35 cellular contexts compared by ENCODE assay signal in the genomic region with DNA sequence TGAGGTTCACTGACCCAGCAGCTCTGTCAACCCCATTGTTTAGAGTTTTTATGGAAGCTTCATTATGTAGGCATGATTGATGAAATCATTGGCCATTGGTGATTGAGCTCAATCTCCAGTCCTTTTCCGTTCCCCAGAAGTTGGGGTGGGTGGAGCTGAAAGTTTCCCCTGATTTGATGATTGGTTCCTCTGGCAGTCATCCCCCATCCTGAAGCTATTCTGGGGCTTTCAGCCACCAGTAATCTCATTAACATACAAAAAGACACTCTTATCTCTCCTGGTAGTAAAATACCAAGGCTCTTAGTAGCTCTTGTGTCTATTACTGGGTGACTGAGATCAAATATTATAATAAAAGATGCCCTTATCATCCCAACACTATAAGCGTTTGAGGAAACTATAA.
"Had no signal": no experiment of that assay in that cellular context is flagged by ENCODE, and none has a peak within 500 bp of the region (broad histone marks: within the 10 kb centered on the region; RNA-seq: fewer than 3 reads in every experiment).

No MANE protein-coding gene starts in this region.

- H3K36me3 ChIP-seq: ascending aorta, MG63, SJSA1 had no signal

- H3K27me3 Mint-ChIP-seq: activated CD4-positive, alpha-beta T cell treated with anti-CD3 and anti-CD28 coated beads for 36 hours; activated CD4-positive, alpha-beta T cell treated with anti-CD3 and anti-CD28 coated beads, Interleukin-2, amount 10 ng/mL, durations not matched to agents 7 days and 5 days; activated naive CD4-positive, alpha-beta T cell treated with anti-CD3 and anti-CD28 coated beads, Interleukin-2, amount 50 U/mL, for 24 hours; activated naive CD8-positive, alpha-beta T cell treated with anti-CD3 and anti-CD28 coated beads, Interleukin-2, amount 10 ng/mL, durations not matched to agents 7 days and 5 days; activated T-cell treated with anti-CD3 and anti-CD28 coated beads, Interleukin-2, amount 50 U/mL, for 24 hours had no signal

- H3K4me1 ChIP-seq: ascending aorta had no signal

- H3K4me3 ChIP-seq: ascending aorta, cardiac muscle cell, K562, MG63, SJSA1 had no signal

- H3K27ac Mint-ChIP-seq: activated CD4-positive, alpha-beta T cell treated with anti-CD3 and anti-CD28 coated beads for 36 hours; activated CD4-positive, alpha-beta T cell treated with anti-CD3 and anti-CD28 coated beads, Interleukin-2, amount 10 ng/mL, durations not matched to agents 7 days and 5 days; activated CD8-positive, alpha-beta T cell treated with anti-CD3 and anti-CD28 coated beads, Interleukin-2, amount 10 ng/mL, durations not matched to agents 7 days and 5 days; activated naive CD4-positive, alpha-beta T cell treated with anti-CD3 and anti-CD28 coated beads, Interleukin-2, amount 50 U/mL, for 24 hours; activated naive CD8-positive, alpha-beta T cell treated with anti-CD3 and anti-CD28 coated beads, Interleukin-2, amount 10 ng/mL, durations not matched to agents 7 days and 5 days; activated T-cell treated with anti-CD3 and anti-CD28 coated beads, Interleukin-2, amount 50 U/mL, for 24 hours; activated T-helper 2 cell treated with anti-CD3 and anti-CD28 coated beads, Interferon-gamma antibody, Interleukin-2, Interleukin-4, amounts not matched to agents 10 μg/mL and 5 μg/mL and 100 μg/mL, durations not matched to agents 14 hours and 24 hours and 36 hours; T-helper 1 cell treated with Interleukin-12 subunit alpha and Interleukin-12 subunit beta and Interleukin-4 antibody, amounts not matched to agents 30 μg/mL and 1 μg/mL, for 36 hours; T-helper 2 cell treated with Interferon-gamma antibody and Interleukin-4, amounts not matched to agents 5 μg/mL and 100 μg/mL, for 36 hours had no signal

- H3K9ac ChIP-seq: SK-N-SH had no signal

- ATAC-seq: activated CD4-positive, alpha-beta T cell treated with anti-CD3 and anti-CD28 coated beads for 36 hours; activated CD4-positive, CD25-positive, alpha-beta regulatory T cell treated with anti-CD3 and anti-CD28 coated beads, Interleukin-2, amount 50 U/mL, for 24 hours; activated CD8-positive, alpha-beta T cell treated with anti-CD3 and anti-CD28 coated beads, Interleukin-2, amount 10 ng/mL, durations not matched to agents 7 days and 5 days; K562; Panc1 had no signal

- H3K4me3 Mint-ChIP-seq: activated CD4-positive, alpha-beta T cell treated with anti-CD3 and anti-CD28 coated beads for 36 hours; activated CD4-positive, alpha-beta T cell treated with anti-CD3 and anti-CD28 coated beads, Interleukin-2, amount 10 ng/mL, durations not matched to agents 7 days and 5 days; activated CD8-positive, alpha-beta T cell treated with anti-CD3 and anti-CD28 coated beads, Interleukin-2, amount 10 ng/mL, durations not matched to agents 7 days and 5 days; activated naive CD4-positive, alpha-beta T cell treated with anti-CD3 and anti-CD28 coated beads, Interleukin-2, amount 50 U/mL, for 24 hours; activated naive CD8-positive, alpha-beta T cell treated with anti-CD3 and anti-CD28 coated beads, Interleukin-2, amount 10 ng/mL, durations not matched to agents 7 days and 5 days; activated T-cell treated with anti-CD3 and anti-CD28 coated beads, Interleukin-2, amount 50 U/mL, for 24 hours; T-helper 1 cell treated with Interleukin-12 subunit alpha and Interleukin-12 subunit beta and Interleukin-4 antibody, amounts not matched to agents 30 μg/mL and 1 μg/mL, for 36 hours; T-helper 2 cell treated with Interferon-gamma antibody and Interleukin-4, amounts not matched to agents 5 μg/mL and 100 μg/mL, for 36 hours had no signal

- H3K27ac ChIP-seq: ascending aorta, cardiac muscle cell, SJSA1 had no signal

- H3K4me2 ChIP-seq: SK-N-SH had no signal

- H3K27me3 ChIP-seq: ascending aorta, cardiac muscle cell, MG63, SJSA1 had no signal

- H3K9me3 ChIP-seq: ascending aorta, SJSA1, SK-N-SH had no signal

- DNase-seq: activated CD4-positive, alpha-beta T cell treated with anti-CD3 and anti-CD28 coated beads for 36 hours; activated CD4-positive, alpha-beta T cell treated with anti-CD3 and anti-CD28 coated beads, Interleukin-2, amount 10 ng/mL, durations not matched to agents 7 days and 5 days; activated CD4-positive, alpha-beta T cell treated with anti-CD3 and anti-CD28 coated beads, Interleukin-2, amount 50 U/mL, for 48 hours; activated CD8-positive, alpha-beta T cell treated with anti-CD3 and anti-CD28 coated beads, Interleukin-2, amount 10 ng/mL, durations not matched to agents 7 days and 5 days; activated gamma-delta T cell; activated naive CD4-positive, alpha-beta T cell treated with Interleukin-2 at 50 U/mL for 16 hours; activated naive CD8-positive, alpha-beta T cell treated with anti-CD3 and anti-CD28 coated beads, Interleukin-2, amount 10 ng/mL, durations not matched to agents 7 days and 5 days; activated T-cell treated with anti-CD3 and anti-CD28 coated beads, Interleukin-2, amount 50 U/mL, for 24 hours; amygdala; cerebellar nuclear complex; Kasumi-1; MG63; NCI-H1092; NCI-H1436 treated with DMSO at 0.1 percent for 48 hours; NCI-H187; NCI-H2029 treated with DMSO at 0.1 percent for 48 hours; NCI-H2107; NCI-H2171; NCI-H446; NCI-H510A treated with DMSO at 0.1 percent for 48 hours; NCI-H526 treated with DMSO at 0.1 percent for 48 hours; NCI-H774; NK-92 treated with Interleukin-12 subunit alpha and Interleukin-12 subunit beta, amount 100 ng/mL, for 24 hours; SHP77 treated with DMSO at 0.1 percent for 48 hours; SK-N-SH had no signal

- H3K9me3 Mint-ChIP-seq: activated naive CD4-positive, alpha-beta T cell treated with anti-CD3 and anti-CD28 coated beads, Interleukin-2, amount 50 U/mL, for 24 hours; activated T-helper 2 cell treated with anti-CD3 and anti-CD28 coated beads, Interferon-gamma antibody, Interleukin-2, Interleukin-4, amounts not matched to agents 10 μg/mL and 5 μg/mL and 100 μg/mL, durations not matched to agents 14 hours and 24 hours and 36 hours; T-helper 1 cell treated with Interleukin-12 subunit alpha and Interleukin-12 subunit beta and Interleukin-4 antibody, amounts not matched to agents 30 μg/mL and 1 μg/mL, for 36 hours; T-helper 2 cell treated with Interferon-gamma antibody and Interleukin-4, amounts not matched to agents 5 μg/mL and 100 μg/mL, for 36 hours had no signal
